1 cellular context compared by ENCODE assay signal in the genomic region with DNA sequence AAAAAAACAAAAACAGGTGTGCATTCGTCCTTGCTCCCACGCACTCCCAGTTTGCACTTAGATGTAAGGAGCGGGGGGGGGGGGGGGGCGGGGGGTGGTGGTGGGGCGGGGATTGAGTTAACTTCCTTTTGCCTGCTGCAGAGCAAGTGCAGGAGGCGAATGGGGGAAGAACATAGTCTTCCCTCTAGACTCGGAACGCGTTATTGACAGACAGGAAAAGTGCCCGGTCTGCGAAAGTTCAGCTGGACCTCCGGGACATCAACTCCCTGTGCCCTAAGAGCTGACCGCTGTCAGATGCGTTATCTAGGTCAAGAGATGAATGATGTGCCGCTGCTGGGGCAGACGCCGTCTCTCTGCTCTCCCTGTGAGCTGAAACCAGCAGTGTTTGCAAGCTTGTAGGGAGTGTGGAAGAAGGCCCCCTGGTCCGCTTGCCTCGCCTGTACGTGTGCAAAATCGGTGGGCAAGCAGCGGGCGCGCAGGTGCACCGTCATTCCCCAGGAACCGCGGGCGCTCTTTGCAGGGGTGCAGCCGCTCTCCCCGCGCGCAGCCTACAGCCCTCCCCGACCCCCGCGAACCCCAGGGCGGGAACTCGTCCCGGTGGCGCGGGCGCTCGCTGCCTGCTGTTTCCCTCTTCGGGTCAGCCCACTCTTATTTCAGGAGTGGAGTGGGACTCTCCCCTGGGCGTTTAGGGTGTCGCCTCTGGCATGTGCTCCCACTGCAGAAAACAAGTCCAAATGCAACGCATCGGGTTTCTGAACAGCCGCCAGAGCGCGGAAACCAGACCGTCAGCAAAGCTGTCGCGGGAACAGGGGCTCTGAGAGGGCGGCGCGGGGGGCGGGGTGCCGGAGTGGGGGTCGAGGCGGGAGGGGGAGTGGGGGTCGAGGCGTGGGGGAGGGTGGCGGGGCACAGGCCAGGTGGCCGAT.
TF ChIP-seq lines count a peak whose summit lies in the region.

No MANE protein-coding gene starts in this region.

TF ChIP-seq in HepG2, 621 proteins besides CTCF, POLR2A, EP300 and RAD21 (continued from another document and continues in another):
- TF ChIP-seq HCFC1 (IDR thresholded peaks at IDR 0.05; ENCODE audit: low read depth, low read length) (no peak), ZNF792 (CRISPR knock-in tag; IDR thresholded peaks at IDR 0.05) (no peak), YEATS4 (CRISPR knock-in tag; IDR thresholded peaks at IDR 0.05; ENCODE audit: borderline replicate concordance) (peak; percentile 16; the same call in 1 of the 2 replicates), BRCA1 (CRISPR knock-in tag; IDR thresholded peaks at IDR 0.05) (no peak), ZNF746 (CRISPR knock-in tag; IDR thresholded peaks at IDR 0.05) (no peak), CBFB (CRISPR knock-in tag; IDR thresholded peaks at IDR 0.05) (no peak), PPARG (CRISPR knock-in tag; conservative IDR thresholded peaks at IDR 0.05) (0 out of 2 replicates have a peak, but pooled peaks have one; percentile 11), CREB1 (IDR thresholded peaks at IDR 0.05) (no peak), CREB1 (CRISPR knock-in tag; IDR thresholded peaks at IDR 0.05) (no peak), HNRNPLL (IDR thresholded peaks at IDR 0.05; ENCODE audit: low read depth, low read length, poor library complexity, severe bottlenecking) (peak; percentile 48), NR2F6 (IDR thresholded peaks at IDR 0.05) (0 out of 2 replicates have a peak, but pooled peaks have one; percentile 24), NR2F6 (CRISPR knock-in tag; IDR thresholded peaks at IDR 0.05) (0 out of 2 replicates have a peak, but pooled peaks have one; percentile 43), KDM2A (CRISPR knock-in tag; IDR thresholded peaks at IDR 0.05; ENCODE audit: borderline replicate concordance, low read depth) (peak; percentile 39; the same call in 1 of the 2 replicates), ZNF234 (CRISPR knock-in tag; conservative IDR thresholded peaks at IDR 0.05) (no peak), KLF11 (CRISPR knock-in tag; IDR thresholded peaks at IDR 0.05) (no peak), ZNF678 (CRISPR knock-in tag; IDR thresholded peaks at IDR 0.05) (no peak), ZNF335 (CRISPR knock-in tag; IDR thresholded peaks at IDR 0.05) (no peak), SALL1 (CRISPR knock-in tag; IDR thresholded peaks at IDR 0.05) (peak; percentile 23; the same call in 1 of the 2 replicates), ZNF781 (CRISPR knock-in tag; IDR thresholded peaks at IDR 0.05; ENCODE audit: borderline replicate concordance, not compliant biosample characterization) (no peak), MTA3 (CRISPR knock-in tag; IDR thresholded peaks at IDR 0.05) (no peak), CEBPG (CRISPR knock-in tag; IDR thresholded peaks at IDR 0.05) (0 out of 2 replicates have a peak, but pooled peaks have one; percentile 11), RXRB (CRISPR knock-in tag; IDR thresholded peaks at IDR 0.05; ENCODE audit: borderline replicate concordance) (peak; percentile 18; the same call in 1 of the 2 replicates), FOXA3 (CRISPR knock-in tag; IDR thresholded peaks at IDR 0.05) (0 out of 2 replicates have a peak, but pooled peaks have one; percentile 8)
- TF ChIP-seq, protein P1, sequence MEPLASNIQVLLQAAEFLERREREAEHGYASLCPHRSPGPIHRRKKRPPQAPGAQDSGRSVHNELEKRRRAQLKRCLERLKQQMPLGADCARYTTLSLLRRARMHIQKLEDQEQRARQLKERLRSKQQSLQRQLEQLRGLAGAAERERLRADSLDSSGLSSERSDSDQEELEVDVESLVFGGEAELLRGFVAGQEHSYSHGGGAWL (CRISPR knock-in tag; IDR thresholded peaks at IDR 0.05): 0 out of 2 replicates have a peak, but pooled peaks have one; percentile 32
- TF ChIP-seq, protein P2, sequence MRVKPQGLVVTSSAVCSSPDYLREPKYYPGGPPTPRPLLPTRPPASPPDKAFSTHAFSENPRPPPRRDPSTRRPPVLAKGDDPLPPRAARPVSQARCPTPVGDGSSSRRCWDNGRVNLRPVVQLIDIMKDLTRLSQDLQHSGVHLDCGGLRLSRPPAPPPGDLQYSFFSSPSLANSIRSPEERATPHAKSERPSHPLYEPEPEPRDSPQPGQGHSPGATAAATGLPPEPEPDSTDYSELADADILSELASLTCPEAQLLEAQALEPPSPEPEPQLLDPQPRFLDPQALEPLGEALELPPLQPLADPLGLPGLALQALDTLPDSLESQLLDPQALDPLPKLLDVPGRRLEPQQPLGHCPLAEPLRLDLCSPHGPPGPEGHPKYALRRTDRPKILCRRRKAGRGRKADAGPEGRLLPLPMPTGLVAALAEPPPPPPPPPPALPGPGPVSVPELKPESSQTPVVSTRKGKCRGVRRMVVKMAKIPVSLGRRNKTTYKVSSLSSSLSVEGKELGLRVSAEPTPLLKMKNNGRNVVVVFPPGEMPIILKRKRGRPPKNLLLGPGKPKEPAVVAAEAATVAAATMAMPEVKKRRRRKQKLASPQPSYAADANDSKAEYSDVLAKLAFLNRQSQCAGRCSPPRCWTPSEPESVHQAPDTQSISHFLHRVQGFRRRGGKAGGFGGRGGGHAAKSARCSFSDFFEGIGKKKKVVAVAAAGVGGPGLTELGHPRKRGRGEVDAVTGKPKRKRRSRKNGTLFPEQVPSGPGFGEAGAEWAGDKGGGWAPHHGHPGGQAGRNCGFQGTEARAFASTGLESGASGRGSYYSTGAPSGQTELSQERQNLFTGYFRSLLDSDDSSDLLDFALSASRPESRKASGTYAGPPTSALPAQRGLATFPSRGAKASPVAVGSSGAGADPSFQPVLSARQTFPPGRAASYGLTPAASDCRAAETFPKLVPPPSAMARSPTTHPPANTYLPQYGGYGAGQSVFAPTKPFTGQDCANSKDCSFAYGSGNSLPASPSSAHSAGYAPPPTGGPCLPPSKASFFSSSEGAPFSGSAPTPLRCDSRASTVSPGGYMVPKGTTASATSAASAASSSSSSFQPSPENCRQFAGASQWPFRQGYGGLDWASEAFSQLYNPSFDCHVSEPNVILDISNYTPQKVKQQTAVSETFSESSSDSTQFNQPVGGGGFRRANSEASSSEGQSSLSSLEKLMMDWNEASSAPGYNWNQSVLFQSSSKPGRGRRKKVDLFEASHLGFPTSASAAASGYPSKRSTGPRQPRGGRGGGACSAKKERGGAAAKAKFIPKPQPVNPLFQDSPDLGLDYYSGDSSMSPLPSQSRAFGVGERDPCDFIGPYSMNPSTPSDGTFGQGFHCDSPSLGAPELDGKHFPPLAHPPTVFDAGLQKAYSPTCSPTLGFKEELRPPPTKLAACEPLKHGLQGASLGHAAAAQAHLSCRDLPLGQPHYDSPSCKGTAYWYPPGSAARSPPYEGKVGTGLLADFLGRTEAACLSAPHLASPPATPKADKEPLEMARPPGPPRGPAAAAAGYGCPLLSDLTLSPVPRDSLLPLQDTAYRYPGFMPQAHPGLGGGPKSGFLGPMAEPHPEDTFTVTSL (CRISPR knock-in tag; IDR thresholded peaks at IDR 0.05; ENCODE audit: borderline replicate concordance): peak; percentile 32; the same call in 1 of the 2 replicates
- TF ChIP-seq, protein P3, sequence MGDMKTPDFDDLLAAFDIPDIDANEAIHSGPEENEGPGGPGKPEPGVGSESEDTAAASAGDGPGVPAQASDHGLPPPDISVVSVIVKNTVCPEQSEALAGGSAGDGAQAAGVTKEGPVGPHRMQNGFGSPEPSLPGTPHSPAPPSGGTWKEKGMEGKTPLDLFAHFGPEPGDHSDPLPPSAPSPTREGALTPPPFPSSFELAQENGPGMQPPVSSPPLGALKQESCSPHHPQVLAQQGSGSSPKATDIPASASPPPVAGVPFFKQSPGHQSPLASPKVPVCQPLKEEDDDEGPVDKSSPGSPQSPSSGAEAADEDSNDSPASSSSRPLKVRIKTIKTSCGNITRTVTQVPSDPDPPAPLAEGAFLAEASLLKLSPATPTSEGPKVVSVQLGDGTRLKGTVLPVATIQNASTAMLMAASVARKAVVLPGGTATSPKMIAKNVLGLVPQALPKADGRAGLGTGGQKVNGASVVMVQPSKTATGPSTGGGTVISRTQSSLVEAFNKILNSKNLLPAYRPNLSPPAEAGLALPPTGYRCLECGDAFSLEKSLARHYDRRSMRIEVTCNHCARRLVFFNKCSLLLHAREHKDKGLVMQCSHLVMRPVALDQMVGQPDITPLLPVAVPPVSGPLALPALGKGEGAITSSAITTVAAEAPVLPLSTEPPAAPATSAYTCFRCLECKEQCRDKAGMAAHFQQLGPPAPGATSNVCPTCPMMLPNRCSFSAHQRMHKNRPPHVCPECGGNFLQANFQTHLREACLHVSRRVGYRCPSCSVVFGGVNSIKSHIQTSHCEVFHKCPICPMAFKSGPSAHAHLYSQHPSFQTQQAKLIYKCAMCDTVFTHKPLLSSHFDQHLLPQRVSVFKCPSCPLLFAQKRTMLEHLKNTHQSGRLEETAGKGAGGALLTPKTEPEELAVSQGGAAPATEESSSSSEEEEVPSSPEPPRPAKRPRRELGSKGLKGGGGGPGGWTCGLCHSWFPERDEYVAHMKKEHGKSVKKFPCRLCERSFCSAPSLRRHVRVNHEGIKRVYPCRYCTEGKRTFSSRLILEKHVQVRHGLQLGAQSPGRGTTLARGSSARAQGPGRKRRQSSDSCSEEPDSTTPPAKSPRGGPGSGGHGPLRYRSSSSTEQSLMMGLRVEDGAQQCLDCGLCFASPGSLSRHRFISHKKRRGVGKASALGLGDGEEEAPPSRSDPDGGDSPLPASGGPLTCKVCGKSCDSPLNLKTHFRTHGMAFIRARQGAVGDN (CRISPR knock-in tag; IDR thresholded peaks at IDR 0.05): peak; percentile 64; the same call in 1 of the 2 replicates
- TF ChIP-seq, protein P4, sequence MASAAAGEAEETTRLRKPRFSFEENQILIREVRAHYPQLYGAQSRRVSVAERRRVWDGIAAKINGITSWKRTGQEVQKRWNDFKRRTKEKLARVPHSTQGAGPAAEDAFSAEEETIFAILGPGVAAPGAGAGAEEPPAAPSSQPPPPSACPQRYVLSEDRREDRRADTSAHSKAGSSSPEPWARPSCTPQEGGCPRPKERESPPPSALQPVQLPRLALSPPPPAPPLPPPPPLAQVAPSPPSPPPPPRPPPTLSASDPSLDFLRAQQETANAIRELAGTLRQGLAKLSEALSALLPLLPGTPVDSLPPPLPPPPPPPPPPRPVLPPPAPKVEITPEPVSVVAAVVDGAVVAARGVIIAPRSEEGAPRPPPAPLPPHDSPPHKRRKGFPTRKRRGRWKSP (CRISPR knock-in tag; IDR thresholded peaks at IDR 0.05): no peak; the same call in 1 of the 2 replicates
- TF ChIP-seq, protein P5, sequence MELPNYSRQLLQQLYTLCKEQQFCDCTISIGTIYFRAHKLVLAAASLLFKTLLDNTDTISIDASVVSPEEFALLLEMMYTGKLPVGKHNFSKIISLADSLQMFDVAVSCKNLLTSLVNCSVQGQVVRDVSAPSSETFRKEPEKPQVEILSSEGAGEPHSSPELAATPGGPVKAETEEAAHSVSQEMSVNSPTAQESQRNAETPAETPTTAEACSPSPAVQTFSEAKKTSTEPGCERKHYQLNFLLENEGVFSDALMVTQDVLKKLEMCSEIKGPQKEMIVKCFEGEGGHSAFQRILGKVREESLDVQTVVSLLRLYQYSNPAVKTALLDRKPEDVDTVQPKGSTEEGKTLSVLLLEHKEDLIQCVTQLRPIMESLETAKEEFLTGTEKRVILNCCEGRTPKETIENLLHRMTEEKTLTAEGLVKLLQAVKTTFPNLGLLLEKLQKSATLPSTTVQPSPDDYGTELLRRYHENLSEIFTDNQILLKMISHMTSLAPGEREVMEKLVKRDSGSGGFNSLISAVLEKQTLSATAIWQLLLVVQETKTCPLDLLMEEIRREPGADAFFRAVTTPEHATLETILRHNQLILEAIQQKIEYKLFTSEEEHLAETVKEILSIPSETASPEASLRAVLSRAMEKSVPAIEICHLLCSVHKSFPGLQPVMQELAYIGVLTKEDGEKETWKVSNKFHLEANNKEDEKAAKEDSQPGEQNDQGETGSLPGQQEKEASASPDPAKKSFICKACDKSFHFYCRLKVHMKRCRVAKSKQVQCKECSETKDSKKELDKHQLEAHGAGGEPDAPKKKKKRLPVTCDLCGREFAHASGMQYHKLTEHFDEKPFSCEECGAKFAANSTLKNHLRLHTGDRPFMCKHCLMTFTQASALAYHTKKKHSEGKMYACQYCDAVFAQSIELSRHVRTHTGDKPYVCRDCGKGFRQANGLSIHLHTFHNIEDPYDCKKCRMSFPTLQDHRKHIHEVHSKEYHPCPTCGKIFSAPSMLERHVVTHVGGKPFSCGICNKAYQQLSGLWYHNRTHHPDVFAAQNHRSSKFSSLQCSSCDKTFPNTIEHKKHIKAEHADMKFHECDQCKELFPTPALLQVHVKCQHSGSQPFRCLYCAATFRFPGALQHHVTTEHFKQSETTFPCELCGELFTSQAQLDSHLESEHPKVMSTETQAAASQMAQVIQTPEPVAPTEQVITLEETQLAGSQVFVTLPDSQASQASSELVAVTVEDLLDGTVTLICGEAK (IDR thresholded peaks at IDR 0.05): no peak
- TF ChIP-seq, protein P5 (CRISPR knock-in tag; IDR thresholded peaks at IDR 0.05): no peak
- TF ChIP-seq, protein P6, sequence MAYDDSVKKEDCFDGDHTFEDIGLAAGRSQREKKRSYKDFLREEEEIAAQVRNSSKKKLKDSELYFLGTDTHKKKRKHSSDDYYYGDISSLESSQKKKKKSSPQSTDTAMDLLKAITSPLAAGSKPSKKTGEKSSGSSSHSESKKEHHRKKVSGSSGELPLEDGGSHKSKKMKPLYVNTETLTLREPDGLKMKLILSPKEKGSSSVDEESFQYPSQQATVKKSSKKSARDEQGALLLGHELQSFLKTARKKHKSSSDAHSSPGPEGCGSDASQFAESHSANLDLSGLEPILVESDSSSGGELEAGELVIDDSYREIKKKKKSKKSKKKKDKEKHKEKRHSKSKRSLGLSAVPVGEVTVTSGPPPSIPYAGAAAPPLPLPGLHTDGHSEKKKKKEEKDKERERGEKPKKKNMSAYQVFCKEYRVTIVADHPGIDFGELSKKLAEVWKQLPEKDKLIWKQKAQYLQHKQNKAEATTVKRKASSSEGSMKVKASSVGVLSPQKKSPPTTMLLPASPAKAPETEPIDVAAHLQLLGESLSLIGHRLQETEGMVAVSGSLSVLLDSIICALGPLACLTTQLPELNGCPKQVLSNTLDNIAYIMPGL (CRISPR knock-in tag; IDR thresholded peaks at IDR 0.05; ENCODE audit: borderline replicate concordance in 1 of 2, low read depth in 1 of 2): 0 out of 4 replicates have a peak, but pooled peaks of 1 of the 2 experiments have one; percentile 30
